In genomic region chr7:16816820-16817219, GRCh38 we compare ENCODE assay signal across 15 cellular contexts. TPM values are rescaled to one million over a fixed set of nuclear protein-coding genes. Genes with fewer than 3 reads are reported as not detected.
DNase-seq lines count a peak whose midpoint lies in the region; ATAC-seq and TF ChIP-seq lines count a peak whose summit lies in the region.
"Had no signal": no experiment of that assay in that cellular context is flagged by ENCODE, and none has a peak within 500 bp of the region (broad histone marks: within the 10 kb centered on the region; RNA-seq: fewer than 3 reads in every experiment).

No MANE protein-coding gene starts in this region.

- CTCF ChIA-PET in PC-9 (lab: Charles Lee): interaction anchor here (1.1 kb wide), 1 partner anchor 74 kb away, joined by 4 read pairs; no protein-coding TSS in a partner anchor

- peak overlapping the region; percentile 58 for H3K27ac ChIP-seq in Karpas-422 (ENCODE audit: low read length)
- peak overlapping the region; percentile 40; the same call in 1 of the 2 replicates for H3K27ac ChIP-seq in PC-9
- H3K27ac ChIP-seq in temporal lobe (ENCODE audit: low read depth, low read length): peak overlapping the region; percentile 29

- H3F3A ChIP-seq in PC-9 (ENCODE audit: insufficient read depth, low read depth): peaks cover 10% of the 10 kb centered on the region; the same call in 1 of the 2 replicates

- H2AFZ ChIP-seq in Karpas-422 (ENCODE audit: low read length) (peak overlapping the region; percentile 36; the same call in 1 of the 2 replicates), PC-9 (no peak overlapping the region)

- H3K4me3 ChIP-seq in Karpas-422 (ENCODE audit: low read length) (0 out of 2 replicates have a peak overlapping the region, but pooled peaks have one; percentile 6), PC-9 (no peak overlapping the region), HAP-1 (no peak overlapping the region)

- ATAC-seq in left ventricle myocardium superior (peak; percentile 70), HG03045 (IDR thresholded peaks at IDR 0.05; ENCODE audit: unreplicated experiment) (no peak)
- ATAC-seq: stimulated activated memory B cell treated with anti-CD40 and anti-IgM and Interleukin-4, amounts not matched to agents 10 μg/mL and 1 μg/mL and 100 μg/mL, for 72 hours had no signal

- H3K4me2 ChIP-seq in Karpas-422 (ENCODE audit: low read depth, low read length, poor library complexity, severe bottlenecking): peak overlapping the region; percentile 30
- 0 out of 2 replicates have a peak overlapping the region, but pooled peaks have one; percentile 17 for H3K4me2 ChIP-seq in PC-9

- no peak for TF ChIP-seq CTCF in PC-9 (conservative IDR thresholded peaks at IDR 0.05)

- intact Hi-C loops in PC-9 (cut with micrococcal nuclease; ENCODE audit: unreplicated experiment) (no loop called here), left ventricle myocardium superior (cut with micrococcal nuclease) (no loop called here)

- H3K36me3 ChIP-seq in Karpas-422 (ENCODE audit: insufficient read depth, low read length) (no peaks in the 10 kb centered on the region), PC-9 (ENCODE audit: low read depth) (no peaks in the 10 kb centered on the region), HAP-1 (replicated peaks) (no peaks in the 10 kb centered on the region)

- BruUV-seq in PC-9 (replicated peaks; lab: Mats Ljungman, UMichigan): no TSS peak

- H3K9me2 ChIP-seq in Karpas-422 (replicated peaks; ENCODE audit: insufficient read depth, low read length): no peaks in the 10 kb centered on the region
- H3K9me2 ChIP-seq in PC-9 (ENCODE audit: insufficient read depth): no peaks in the 10 kb centered on the region

- H3K27me3 ChIP-seq in Karpas-422 (ENCODE audit: low read length) (no peaks in the 10 kb centered on the region), PC-9 (ENCODE audit: insufficient read depth, low read depth) (no peaks in the 10 kb centered on the region), HAP-1 (ENCODE audit: low read depth) (no peaks in the 10 kb centered on the region)

- DNase-seq in Karpas-422 (peak; percentile 51), PC-9 (no peak), left ventricle myocardium superior (no peak), NCI-H446 (lab: John Stamatoyannopoulos, UW) (no peak), HAP-1 (ENCODE audit: low spot score in 2 of 2) (no peak)
- DNase-seq: activated CD4-positive, alpha-beta T cell treated with anti-CD3 and anti-CD28 coated beads, Interleukin-2, amount 10 ng/mL, durations not matched to agents 24 days and 14 days; activated T-cell treated with anti-CD3 and anti-CD28 coated beads, Interleukin-2, amount 50 U/mL, for 24 hours; cerebellar nuclear complex; GF-D8; NCI-H2081; nephron progenitor cell had no signal

- in situ Hi-C loops in HAP-1 (cut with MboI; ENCODE audit: low sequenced_read_pairs): no loop called here

- H3K79me2 ChIP-seq in Karpas-422 (ENCODE audit: low read length) (no peaks in the 10 kb centered on the region), PC-9 (ENCODE audit: low read depth) (no peaks in the 10 kb centered on the region)

- peak overlapping the region; percentile 13 for H3K9ac ChIP-seq in Karpas-422 (ENCODE audit: low read length)

- H3K9me3 ChIP-seq in Karpas-422 (ENCODE audit: low read length) (no peaks in the 10 kb centered on the region), PC-9 (ENCODE audit: insufficient read depth, low read depth) (peaks cover 10% of the 10 kb centered on the region), HAP-1 (no peaks in the 10 kb centered on the region)

- H3K4me1 ChIP-seq in Karpas-422 (ENCODE audit: low read length) (peaks cover 37% of the 10 kb centered on the region), PC-9 (replicated peaks; ENCODE audit: insufficient read depth) (peaks cover 24% of the 10 kb centered on the region), HAP-1 (peaks cover 15% of the 10 kb centered on the region)

- H4K20me1 ChIP-seq in Karpas-422 (ENCODE audit: insufficient read depth, low read depth, low read length) (no peaks in the 10 kb centered on the region), PC-9 (ENCODE audit: insufficient read depth) (no peaks in the 10 kb centered on the region)

- POLR2A ChIA-PET in PC-9 (lab: Charles Lee; ENCODE audit: unreplicated experiment): no interaction called here

RNA-seq across cellular contexts. Expression of gene AGR2, which starts 12.0 kb away (rescaled TPM):
- total RNA-seq in Karpas-422 (2014; rRNA removed; shearing (Covaris generic); ENCODE audit: low replicate concordance): 0.19 and 2.5 TPM in 2 replicates
- total RNA-seq in PC-9 (2021) (34.2 and 76.1 TPM in 2 replicates), left ventricle myocardium superior (not detected), temporal lobe (0.49 TPM)
- total RNA-seq: activated CD4-positive, alpha-beta T cell treated with anti-CD3 and anti-CD28 coated beads, Interleukin-2, amount 10 ng/mL, durations not matched to agents 24 days and 14 days; H4 had no signal

Comparison
In these comparisons a context has a peak if more than half of its experiments do, and no peak if none do; other contexts are left out.
1. RNA of gene AGR2, which starts 12.0 kb away (total RNA-seq): 34.2 to 76.1 TPM in PC-9; 0.49 TPM in temporal lobe (single experiment), 0.19 to 2.5 TPM in Karpas-422 and not detected in left ventricle myocardium superior (single experiment); every median in the first group is over 10 times any median in the second.
2. Peak in every context shown above with its lines, with median percentiles within 50 percentile points of each other: H3K27ac ChIP-seq.